ENCODE assay signal across 8 cellular contexts in the genomic region with DNA sequence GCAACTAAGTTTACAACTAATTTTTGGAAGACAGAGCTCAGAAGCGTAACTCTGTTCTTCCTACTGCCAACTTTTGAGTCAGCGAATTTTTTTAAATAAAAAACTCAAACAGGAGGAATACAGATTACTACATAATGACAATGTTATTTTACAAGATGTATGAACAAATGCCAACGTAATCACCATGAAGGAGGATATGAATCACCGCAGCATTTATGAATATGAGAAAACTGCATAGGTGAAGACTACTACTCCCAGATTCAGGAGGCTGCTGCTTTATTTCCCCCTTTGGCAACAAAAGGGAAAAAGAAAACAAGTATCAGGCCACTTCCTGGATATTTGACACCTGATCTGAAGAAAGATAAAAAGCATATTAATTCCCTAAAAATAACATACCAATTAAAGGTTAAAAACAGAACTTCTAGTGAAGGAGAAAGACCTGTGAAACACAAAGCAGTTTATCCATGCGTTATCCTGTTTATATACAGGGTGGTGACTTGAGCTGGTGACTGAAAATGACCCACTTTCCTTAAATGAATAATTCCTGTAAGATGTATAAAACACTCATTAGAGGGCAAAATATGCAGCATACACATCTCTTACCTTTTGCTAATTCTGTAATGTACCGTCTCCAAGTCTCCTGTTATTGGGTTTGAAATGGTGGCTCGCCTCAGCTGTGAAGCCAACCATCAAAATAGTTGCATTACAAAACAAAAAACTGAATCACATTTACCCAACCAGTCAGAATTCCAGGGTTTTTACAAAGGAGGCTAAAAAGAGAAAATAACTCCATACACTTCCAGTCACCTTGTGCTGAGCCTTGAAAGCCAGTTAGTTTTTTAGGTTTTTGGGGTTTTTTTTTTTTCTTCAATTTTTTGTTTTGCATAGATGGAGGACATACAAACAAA. TPM values are rescaled to one million over a fixed set of nuclear protein-coding genes. Genes with fewer than 3 reads are reported as not detected.
A peak's percentile ranks its signal among the peaks of the same experiment; 100 is the strongest.
DNase-seq lines count a peak whose midpoint lies in the region; ATAC-seq and TF ChIP-seq lines count a peak whose summit lies in the region.
"Had no signal": no experiment of that assay in that cellular context is flagged by ENCODE, and none has a peak within 500 bp of the region (broad histone marks: within the 10 kb centered on the region; RNA-seq: fewer than 3 reads in every experiment).

No MANE protein-coding gene starts in this region.

- H3K36me3 ChIP-seq in hepatocyte (replicated peaks; ENCODE audit: insufficient read depth, low read depth) (no peaks in the 10 kb centered on the region), subcutaneous abdominal adipose tissue (ENCODE audit: control insufficient read depth in 5 of 5, insufficient read depth in 5 of 5, low read length in 5 of 5) (peaks cover 2 to 17% (median 8%) of the 10 kb centered on the region in 5 donors)

- H3K79me2 ChIP-seq in hepatocyte = no peaks in the 10 kb centered on the region

- no peak overlapping the region for H3K4me2 ChIP-seq in hepatocyte

- peak overlapping the region; percentile 1 for H3K27ac ChIP-seq in hepatocyte
- peak overlapping the region; percentile 54 for H3K27ac ChIP-seq in subcutaneous abdominal adipose tissue (ENCODE audit: low read depth, low read length)

- H3K4me3 ChIP-seq in astrocyte of the spinal cord (ENCODE audit: low read depth, low read length) (no peak overlapping the region), hepatocyte (no peak overlapping the region), subcutaneous abdominal adipose tissue (ENCODE audit: low read depth in 1 of 5, low read length in 5 of 5) (no peak overlapping the region)
- H3K4me3 ChIP-seq: Peyer's patch had no signal

- no peaks in the 10 kb centered on the region for H3K9me3 ChIP-seq in hepatocyte (ENCODE audit: low read depth)
- no peaks in the 10 kb centered on the region for H3K9me3 ChIP-seq in subcutaneous abdominal adipose tissue (ENCODE audit: control insufficient read depth in 5 of 5, low read length in 5 of 5)
- H3K9me3 ChIP-seq: Peyer's patch had no signal

- 86% methylated on average over 7 of the region's 7 CpGs for WGBS in hepatocyte (ENCODE audit: low lambda C conversion rate, missing lambda C conversion rate)

- no peak for ATAC-seq in HG03025 (IDR thresholded peaks at IDR 0.05; ENCODE audit: low FRiP score, unreplicated experiment)

- no peak for TF ChIP-seq CTCF in astrocyte of the spinal cord (IDR thresholded peaks at IDR 0.05; ENCODE audit: low read depth, low read length)
- TF ChIP-seq CTCF in hepatocyte (IDR thresholded peaks at IDR 0.05; ENCODE audit: poor library complexity) = no peak
- no peak for TF ChIP-seq CTCF in GM13976 (IDR thresholded peaks at IDR 0.05; ENCODE audit: borderline replicate concordance, control extremely low read depth, extremely low read depth, insufficient read depth, missing control alignments)

- no peaks in the 10 kb centered on the region for H3K4me1 ChIP-seq in hepatocyte (ENCODE audit: insufficient read depth)
- H3K4me1 ChIP-seq in subcutaneous abdominal adipose tissue (ENCODE audit: control insufficient read depth in 5 of 5, insufficient read depth in 5 of 5, low read length in 5 of 5) = peaks cover 2 to 22% (median 13%) of the 10 kb centered on the region in 5 donors
- H3K4me1 ChIP-seq: Peyer's patch had no signal

- DNase-seq in HS-5 (ENCODE audit: low read depth) = peak; percentile 82
- DNase-seq in astrocyte of the spinal cord (ENCODE audit: low read depth, low spot score) = peak; percentile 85
- no peak for DNase-seq in hepatocyte (ENCODE audit: low spot score)
- no peak for DNase-seq in GM13976 (ENCODE audit: low spot score)
- no peak for DNase-seq in NCI-H1930 (lab: John Stamatoyannopoulos, UW)
- DNase-seq: Peyer's patch had no signal

- no peaks in the 10 kb centered on the region for H3K9me2 ChIP-seq in hepatocyte (replicated peaks; ENCODE audit: insufficient read depth)

- no peak overlapping the region for H2AFZ ChIP-seq in hepatocyte

- H3K9ac ChIP-seq in subcutaneous abdominal adipose tissue (ENCODE audit: low read length in 5 of 5) = peak overlapping the region in 1 of 5 donors; percentile 40

- H3K27me3 ChIP-seq in hepatocyte (no peaks in the 10 kb centered on the region), subcutaneous abdominal adipose tissue (ENCODE audit: control insufficient read depth in 5 of 5, insufficient read depth in 4 of 5, low read length in 5 of 5) (no peaks in the 10 kb centered on the region)
- H3K27me3 ChIP-seq: Peyer's patch had no signal

- H4K20me1 ChIP-seq in hepatocyte (ENCODE audit: insufficient read depth, poor library complexity, severe bottlenecking) = no peaks in the 10 kb centered on the region

- in situ Hi-C loops in astrocyte of the spinal cord (cut with HindIII; ENCODE audit: low sequenced_read_pairs) = no loop called here
- in situ Hi-C loops in GM13976 (cut with MboI; ENCODE audit: low sequenced_read_pairs, unreplicated experiment) = no loop called here

RNA-seq across cellular contexts. Expression of gene P4HA1, which starts 52.0 kb away (rescaled TPM):
- 145 TPM in 2 replicates for total RNA-seq in hepatocyte
- polyA plus RNA-seq in hepatocyte = 140 and 149 TPM in 2 replicates

Comparison
In these comparisons a context has a peak if more than half of its experiments do, and no peak if none do; other contexts are left out.
1. DNase-seq: peak in HS-5 (single experiment) and astrocyte of the spinal cord (single experiment); none in hepatocyte (single experiment), GM13976 (single experiment) and NCI-H1930 (0 of 2).